ENCODE assay signal across 9 cellular contexts in genomic region chr6:71012871-71013456, GRCh38. TPM values are rescaled to one million over a fixed set of nuclear protein-coding genes. Genes with fewer than 3 reads are reported as not detected.
DNase-seq lines count a peak whose midpoint lies in the region; FAIRE-seq and TF ChIP-seq lines count a peak whose summit lies in the region.
"Had no signal": no experiment of that assay in that cellular context is flagged by ENCODE, and none has a peak within 500 bp of the region (broad histone marks: within the 10 kb centered on the region; RNA-seq: fewer than 3 reads in every experiment).

No MANE protein-coding gene starts in this region.

- TF ChIP-seq CTCF in GM10248 (IDR thresholded peaks at IDR 0.05; ENCODE audit: control extremely low read depth, extremely low read depth, low read depth, missing control alignments) (peak; percentile 85), endodermal cell (conservative IDR thresholded peaks at IDR 0.05) (peak; percentile 95)

- H3K4me3 Mint-ChIP-seq in endodermal cell = no peak overlapping the region
- H3K4me3 Mint-ChIP-seq: T-cell had no signal

- H3K27me3 Mint-ChIP-seq in endodermal cell (ENCODE audit: insufficient read depth) = peaks cover 15% of the 10 kb centered on the region

- peaks cover 2% of the 10 kb centered on the region for H3K9me3 Mint-ChIP-seq in endodermal cell
- H3K9me3 Mint-ChIP-seq: T-cell had no signal

- H3K4me1 ChIP-seq in HAP-1 (peaks cover 7% of the 10 kb centered on the region), endodermal cell (ENCODE audit: control insufficient read depth, insufficient read depth, low read length) (no peaks in the 10 kb centered on the region)

- H3K27ac ChIP-seq in endodermal cell (ENCODE audit: low read depth, low read length) = no peak overlapping the region

- POLR2A ChIA-PET in GM10248 (lab: Yijun Ruan, JAX) = no interaction called here

- peaks cover 8% of the 10 kb centered on the region for H3K4me1 Mint-ChIP-seq in endodermal cell
- H3K4me1 Mint-ChIP-seq: T-cell had no signal

- in situ Hi-C loops in HAP-1 (cut with MboI; ENCODE audit: low sequenced_read_pairs) = loop anchor here (10.0 to 25.0 kb wide), 2 partner anchors 308 to 476 kb away; no protein-coding TSS in a partner anchor

- peak; percentile 60 for FAIRE-seq in RCC 7860 (lab: Jason Lieb, UNC)

- CTCF ChIA-PET in GM10248 (lab: Yijun Ruan, JAX) = interaction anchor here (0.7 to 5.3 kb wide), 15 partner anchors 9 to 792 kb away, joined by 3 to 39 read pairs (median 5); partner anchors contain the start of gene B3GAT2

- H3K9ac ChIP-seq in endodermal cell (ENCODE audit: extremely low read depth, low read length, poor library complexity, severe bottlenecking) = no peak overlapping the region

- DNase-seq in AG08396 (ENCODE audit: low spot score) (peak; percentile 54), GM10248 (ENCODE audit: extremely low spot score) (peak; percentile 56), HAP-1 (ENCODE audit: low spot score in 2 of 2) (peak; percentile 49 to 76), Kasumi-1 (lab: John Stamatoyannopoulos, UW) (peak; percentile 76 to 80), RCC 7860 (ENCODE audit: low spot score) (peak; percentile 40), endodermal cell (peak; percentile 50), middle frontal gyrus (ENCODE audit: extremely low spot score, low spot score) (peak; percentile 54), ureter (ENCODE audit: low spot score) (no peak)

- H3K36me3 ChIP-seq in HAP-1 (replicated peaks) (no peaks in the 10 kb centered on the region), endodermal cell (ENCODE audit: control insufficient read depth, insufficient read depth, low read length) (no peaks in the 10 kb centered on the region)

- no peaks in the 10 kb centered on the region for H3K9me3 ChIP-seq in HAP-1
- peaks cover 15% of the 10 kb centered on the region for H3K9me3 ChIP-seq in endodermal cell (ENCODE audit: control insufficient read depth, low read length)

- H3K27ac Mint-ChIP-seq in endodermal cell = no peak overlapping the region
- H3K27ac Mint-ChIP-seq: T-cell had no signal

- H3K4me3 ChIP-seq in HAP-1 = no peak overlapping the region
- H3K4me3 ChIP-seq in endodermal cell (ENCODE audit: low read length) = no peak overlapping the region

- H3K27me3 ChIP-seq in HAP-1 (ENCODE audit: low read depth) (no peaks in the 10 kb centered on the region), endodermal cell (ENCODE audit: control insufficient read depth, insufficient read depth, low read length, poor library complexity, severe bottlenecking) (no peaks in the 10 kb centered on the region)

- WGBS in endodermal cell (ENCODE audit: insufficient coverage in 1 of 2, insufficient read length in 1 of 2), 2 experiments = 50 to 59% methylated on average over 3 to 5 of the region's 5 CpGs

- no peaks in the 10 kb centered on the region for H3K36me3 Mint-ChIP-seq in endodermal cell (ENCODE audit: low read depth)
- H3K36me3 Mint-ChIP-seq: T-cell had no signal

RNA-seq across cellular contexts. Expression of gene B3GAT2, which starts 56.1 kb away (rescaled TPM):
- total RNA-seq in endodermal cell (under 1 TPM; 0.31 to 0.42 TPM), ureter (not detected)
- 0.57 TPM for polyA plus RNA-seq in endodermal cell (2013, experiment 1 of 2)
- 0.46 TPM for polyA plus RNA-seq in endodermal cell (2013, experiment 2 of 2)
- total RNA-seq: T-cell had no signal
